ENCODE assay signal across 24 cellular contexts in genomic region chr15:83980637-83981036, GRCh38.
"Had no signal": no experiment of that assay in that cellular context is flagged by ENCODE, and none has a peak within 500 bp of the region (broad histone marks: within the 10 kb centered on the region; RNA-seq: fewer than 3 reads in every experiment).

No MANE protein-coding gene starts in this region.

- H3K9me3 Mint-ChIP-seq: natural killer cell treated with Interleukin-12 subunit alpha and Interleukin-12 subunit beta and Interleukin-15 and Interleukin-18, amount 100 ng/mL, for 72 hours had no signal

- H3K4me3 Mint-ChIP-seq: mesothelial cell of epicardium; naive B cell; natural killer cell treated with Interleukin-12 subunit alpha and Interleukin-12 subunit beta and Interleukin-15 and Interleukin-18, amount 100 ng/mL, for 72 hours; neural crest cell; stimulated activated naive B cell treated with anti-CD40 and anti-IgM and Interleukin-4, amounts not matched to agents 10 μg/mL and 1 μg/mL and 100 μg/mL, for 72 hours; stimulated activated naive CD8-positive, alpha-beta T cell treated with anti-CD3 and anti-CD28 coated beads, Interleukin-15, Interleukin-2, amounts not matched to agents 100 ng/mL and 50 ng/mL, for 24 hours had no signal

- H3K36me3 Mint-ChIP-seq: naive B cell; natural killer cell treated with Interleukin-12 subunit alpha and Interleukin-12 subunit beta and Interleukin-15 and Interleukin-18, amount 100 ng/mL, for 72 hours; stimulated activated naive B cell treated with anti-CD40 and anti-IgM and Interleukin-4, amounts not matched to agents 10 μg/mL and 1 μg/mL and 100 μg/mL, for 72 hours had no signal

- FAIRE-seq: endothelial cell of umbilical vein, islet of Langerhans, small intestine, urothelium cell line had no signal

- H3K27ac Mint-ChIP-seq: mesothelial cell of epicardium; naive B cell; natural killer cell treated with Interleukin-12 subunit alpha and Interleukin-12 subunit beta and Interleukin-15 and Interleukin-18, amount 100 ng/mL, for 72 hours; progenitor cell of endocrine pancreas; stimulated activated naive B cell treated with anti-CD40 and anti-IgM and Interleukin-4, amounts not matched to agents 10 μg/mL and 1 μg/mL and 100 μg/mL, for 72 hours; stimulated activated naive CD8-positive, alpha-beta T cell treated with anti-CD3 and anti-CD28 coated beads, Interleukin-15, Interleukin-2, amounts not matched to agents 100 ng/mL and 50 ng/mL, for 24 hours had no signal

- DNase-seq: dermis blood vessel endothelial cell; effector memory CD4-positive, alpha-beta T cell; foreskin keratinocyte; heart left ventricle; left cardiac atrium; left lung; mesenchymal stem cell; mucosa of descending colon; naive B cell; right lobe of liver; small intestine; stimulated activated CD4-positive, alpha-beta T cell treated with anti-CD3 and anti-CD28 coated beads, Interleukin-15, amount 100 ng/mL, for 24 hours; stimulated activated CD4-positive, alpha-beta T cell treated with anti-CD3 and anti-CD28 coated beads, Interleukin-2, amount 100 ng/mL, for 48 hours; stimulated activated naive B cell treated with anti-CD40 and anti-IgM and Interleukin-4, amounts not matched to agents 10 μg/mL and 1 μg/mL and 100 μg/mL, for 72 hours; upper lobe of left lung had no signal

- H3K27me3 Mint-ChIP-seq: natural killer cell treated with Interleukin-12 subunit alpha and Interleukin-12 subunit beta and Interleukin-15 and Interleukin-18, amount 100 ng/mL, for 72 hours; progenitor cell of endocrine pancreas; stimulated activated naive B cell treated with anti-CD40 and anti-IgM and Interleukin-4, amounts not matched to agents 10 μg/mL and 1 μg/mL and 100 μg/mL, for 72 hours; stimulated activated naive CD8-positive, alpha-beta T cell treated with anti-CD3 and anti-CD28 coated beads, Interleukin-15, Interleukin-2, amounts not matched to agents 100 ng/mL and 50 ng/mL, for 24 hours had no signal

- H3K4me1 Mint-ChIP-seq: naive B cell; neural crest cell; stimulated activated naive B cell treated with anti-CD40 and anti-IgM and Interleukin-4, amounts not matched to agents 10 μg/mL and 1 μg/mL and 100 μg/mL, for 72 hours had no signal

- ATAC-seq: foreskin keratinocyte; gastroesophageal sphincter; heart left ventricle; left cardiac atrium; left lung; mucosa of descending colon; natural killer cell treated with Interleukin-12 subunit alpha and Interleukin-12 subunit beta and Interleukin-15 and Interleukin-18, amount 100 ng/mL, for 72 hours; right lobe of liver; stimulated activated naive B cell treated with anti-CD40 and anti-IgM and Interleukin-4, amounts not matched to agents 10 μg/mL and 1 μg/mL and 100 μg/mL, for 72 hours had no signal
